ENCODE assay signal across 25 cellular contexts in the genomic region with DNA sequence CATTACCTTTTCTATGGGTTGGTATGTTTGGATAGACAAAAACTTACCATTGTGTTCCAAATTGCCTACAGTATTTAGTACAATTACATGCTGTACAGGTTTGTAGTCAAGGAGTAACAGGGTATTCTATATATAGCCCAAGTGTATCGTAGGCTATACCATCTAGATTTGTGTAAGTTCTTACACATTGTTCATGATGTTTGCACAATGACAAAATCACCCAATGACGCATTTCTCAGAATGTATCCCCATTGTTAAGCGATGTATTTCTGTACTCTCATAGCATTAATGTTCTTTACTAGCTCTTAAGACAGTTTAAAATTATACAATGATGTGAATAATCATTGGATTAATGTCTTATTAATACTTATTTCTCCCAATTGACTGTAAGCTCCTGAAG.
"Had no signal": no experiment of that assay in that cellular context is flagged by ENCODE, and none has a peak within 500 bp of the region (broad histone marks: within the 10 kb centered on the region; RNA-seq: fewer than 3 reads in every experiment).

No MANE protein-coding gene starts in this region.

- DNase-seq: naive thymus-derived CD8-positive, alpha-beta T cell; occipital lobe; ovary; posterior cingulate gyrus; psoas muscle; right cardiac atrium; right lobe of liver; sigmoid colon; small intestine; stimulated activated CD4-positive, alpha-beta T cell treated with anti-CD3 and anti-CD28 coated beads, Interleukin-15, amount 100 ng/mL, for 24 hours; stimulated activated CD4-positive, alpha-beta T cell treated with anti-CD3 and anti-CD28 coated beads, Interleukin-2, amount 100 ng/mL, for 24 hours; stimulated activated CD4-positive, alpha-beta T cell treated with anti-CD3 and anti-CD28 coated beads, Interleukin-2, amount 100 ng/mL, for 48 hours; stimulated activated CD4-positive, alpha-beta T cell treated with anti-CD3 and anti-CD28 coated beads, Interleukin-4, amount 100 ng/mL, for 24 hours; stimulated activated naive B cell treated with anti-CD40 and anti-IgM and Interleukin-4, amounts not matched to agents 10 μg/mL and 1 μg/mL and 100 μg/mL, for 72 hours; stimulated activated naive CD4-positive, alpha-beta T cell treated with Interleukin-2 at 50 U/mL for 16 hours; stomach; thyroid gland; trophoblast cell; upper lobe of left lung had no signal

- ATAC-seq: naive thymus-derived CD8-positive, alpha-beta T cell; natural killer cell treated with Interleukin-12 subunit alpha and Interleukin-12 subunit beta and Interleukin-15 and Interleukin-18, amount 100 ng/mL, for 72 hours; psoas muscle; right cardiac atrium; right lobe of liver; stimulated activated effector memory CD8-positive, alpha-beta T cell treated with anti-CD3 and anti-CD28 coated beads, Interleukin-12 subunit alpha, Interleukin-12 subunit beta, amount 100 ng/mL, for 72 hours; stimulated activated naive B cell treated with anti-CD40 and anti-IgM and Interleukin-4, amounts not matched to agents 10 μg/mL and 1 μg/mL and 100 μg/mL, for 72 hours had no signal

- H3K4me3 ChIP-seq: neural progenitor cell, ovary, psoas muscle, right lobe of liver, sigmoid colon, stomach, thoracic aorta, thyroid gland, tibial nerve, upper lobe of left lung, vagina had no signal
